29 cellular contexts compared by ENCODE assay signal in genomic region chr4:61308033-61308432, GRCh38.
"Had no signal": no experiment of that assay in that cellular context is flagged by ENCODE, and none has a peak within 500 bp of the region (broad histone marks: within the 10 kb centered on the region; RNA-seq: fewer than 3 reads in every experiment).

No MANE protein-coding gene starts in this region.

- H3K4me3 Mint-ChIP-seq: naive thymus-derived CD4-positive, alpha-beta T cell; natural killer cell; nephron; neural progenitor cell; stimulated activated effector memory CD8-positive, alpha-beta T cell treated with anti-CD3 and anti-CD28 coated beads, Interleukin-12 subunit alpha, Interleukin-12 subunit beta, amount 100 ng/mL, for 72 hours; stimulated activated naive B cell treated with anti-CD40 and anti-IgM and Interleukin-4, amounts not matched to agents 10 μg/mL and 1 μg/mL and 100 μg/mL, for 72 hours; stimulated activated naive CD8-positive, alpha-beta T cell treated with anti-CD3 and anti-CD28 coated beads, Interleukin-15, amount 100 ng/mL, for 72 hours; type B pancreatic cell had no signal

- ATAC-seq: naive thymus-derived CD4-positive, alpha-beta T cell; natural killer cell; psoas muscle; right lobe of liver; stimulated activated effector memory CD8-positive, alpha-beta T cell treated with anti-CD3 and anti-CD28 coated beads, Interleukin-12 subunit alpha, Interleukin-12 subunit beta, amount 100 ng/mL, for 72 hours; stimulated activated naive B cell treated with anti-CD40 and anti-IgM and Interleukin-4, amounts not matched to agents 10 μg/mL and 1 μg/mL and 100 μg/mL, for 72 hours; stimulated activated naive CD8-positive, alpha-beta T cell treated with anti-CD3 and anti-CD28 coated beads, Interleukin-15, amount 100 ng/mL, for 72 hours; upper lobe of right lung had no signal

- H3K9ac ChIP-seq: neural progenitor cell, parathyroid adenoma had no signal

- H3K27ac Mint-ChIP-seq: naive thymus-derived CD4-positive, alpha-beta T cell; natural killer cell; nephron; neural progenitor cell; progenitor cell of endocrine pancreas; stimulated activated effector memory CD8-positive, alpha-beta T cell treated with anti-CD3 and anti-CD28 coated beads, Interleukin-12 subunit alpha, Interleukin-12 subunit beta, amount 100 ng/mL, for 72 hours; stimulated activated naive B cell treated with anti-CD40 and anti-IgM and Interleukin-4, amounts not matched to agents 10 μg/mL and 1 μg/mL and 100 μg/mL, for 72 hours; stimulated activated naive CD8-positive, alpha-beta T cell treated with anti-CD3 and anti-CD28 coated beads, Interleukin-15, amount 100 ng/mL, for 72 hours; type B pancreatic cell had no signal

- H3K4me1 ChIP-seq: parathyroid adenoma, psoas muscle, right lobe of liver, sigmoid colon, suprapubic skin, testis, transverse colon, upper lobe of right lung, uterus had no signal

- H3K27me3 Mint-ChIP-seq: naive thymus-derived CD4-positive, alpha-beta T cell; progenitor cell of endocrine pancreas; stimulated activated naive B cell treated with anti-CD40 and anti-IgM and Interleukin-4, amounts not matched to agents 10 μg/mL and 1 μg/mL and 100 μg/mL, for 72 hours; stimulated activated naive CD8-positive, alpha-beta T cell treated with anti-CD3 and anti-CD28 coated beads, Interleukin-15, amount 100 ng/mL, for 72 hours; type B pancreatic cell had no signal

- H3K4me1 Mint-ChIP-seq: naive thymus-derived CD4-positive, alpha-beta T cell; natural killer cell; nephron; neural progenitor cell; stimulated activated effector memory CD8-positive, alpha-beta T cell treated with anti-CD3 and anti-CD28 coated beads, Interleukin-12 subunit alpha, Interleukin-12 subunit beta, amount 100 ng/mL, for 72 hours; stimulated activated naive B cell treated with anti-CD40 and anti-IgM and Interleukin-4, amounts not matched to agents 10 μg/mL and 1 μg/mL and 100 μg/mL, for 72 hours; stimulated activated naive CD8-positive, alpha-beta T cell treated with anti-CD3 and anti-CD28 coated beads, Interleukin-15, amount 100 ng/mL, for 72 hours had no signal

- H3K4me3 ChIP-seq: neural progenitor cell, ovary, psoas muscle, right lobe of liver, sigmoid colon, suprapubic skin, testis, tibial artery, transverse colon, upper lobe of right lung, uterus had no signal

- H3K27me3 ChIP-seq: neural progenitor cell, ovary, right lobe of liver, sigmoid colon, suprapubic skin, testis, tibial artery, transverse colon, upper lobe of right lung, uterus had no signal

- H3K36me3 Mint-ChIP-seq: naive thymus-derived CD4-positive, alpha-beta T cell; stimulated activated effector memory CD8-positive, alpha-beta T cell treated with anti-CD3 and anti-CD28 coated beads, Interleukin-12 subunit alpha, Interleukin-12 subunit beta, amount 100 ng/mL, for 72 hours; stimulated activated naive B cell treated with anti-CD40 and anti-IgM and Interleukin-4, amounts not matched to agents 10 μg/mL and 1 μg/mL and 100 μg/mL, for 72 hours had no signal

- H3K9me3 Mint-ChIP-seq: nephron had no signal

- H3K9me3 ChIP-seq: ovary, psoas muscle, right lobe of liver, sigmoid colon, suprapubic skin, testis, tibial artery, transverse colon, upper lobe of right lung, uterus had no signal

- H3K36me3 ChIP-seq: ovary, right lobe of liver, sigmoid colon, suprapubic skin, tibial artery, transverse colon, upper lobe of right lung, uterus had no signal

- H3K27ac ChIP-seq: neural progenitor cell, ovary, parathyroid adenoma, psoas muscle, right lobe of liver, sigmoid colon, suprapubic skin, testis, tibial artery, transverse colon, upper lobe of right lung, uterus had no signal

- DNase-seq: naive thymus-derived CD4-positive, alpha-beta T cell; natural killer cell; occipital lobe; ovary; posterior cingulate gyrus; psoas muscle; right lobe of liver; sigmoid colon; small intestine; stimulated activated CD4-positive, alpha-beta T cell treated with anti-CD3 and anti-CD28 coated beads, Interleukin-15, amount 100 ng/mL, for 24 hours; stimulated activated CD4-positive, alpha-beta T cell treated with anti-CD3 and anti-CD28 coated beads, Interleukin-2, amount 100 ng/mL, for 24 hours; stimulated activated CD4-positive, alpha-beta T cell treated with anti-CD3 and anti-CD28 coated beads, Interleukin-2, amount 100 ng/mL, for 48 hours; stimulated activated CD4-positive, alpha-beta T cell treated with anti-CD3 and anti-CD28 coated beads, Interleukin-4, amount 100 ng/mL, for 24 hours; stimulated activated naive B cell treated with anti-CD40 and anti-IgM and Interleukin-4, amounts not matched to agents 10 μg/mL and 1 μg/mL and 100 μg/mL, for 72 hours; stimulated activated naive CD4-positive, alpha-beta T cell treated with Interleukin-2 at 50 U/mL for 16 hours; stimulated activated naive CD8-positive, alpha-beta T cell treated with anti-CD3 and anti-CD28 coated beads, Interleukin-15, amount 100 ng/mL, for 72 hours; substantia nigra; testis; tibial artery; transverse colon; upper lobe of right lung; uterus had no signal
